Comparison of ENCODE assay signal across 1 cellular context in the genomic region with DNA sequence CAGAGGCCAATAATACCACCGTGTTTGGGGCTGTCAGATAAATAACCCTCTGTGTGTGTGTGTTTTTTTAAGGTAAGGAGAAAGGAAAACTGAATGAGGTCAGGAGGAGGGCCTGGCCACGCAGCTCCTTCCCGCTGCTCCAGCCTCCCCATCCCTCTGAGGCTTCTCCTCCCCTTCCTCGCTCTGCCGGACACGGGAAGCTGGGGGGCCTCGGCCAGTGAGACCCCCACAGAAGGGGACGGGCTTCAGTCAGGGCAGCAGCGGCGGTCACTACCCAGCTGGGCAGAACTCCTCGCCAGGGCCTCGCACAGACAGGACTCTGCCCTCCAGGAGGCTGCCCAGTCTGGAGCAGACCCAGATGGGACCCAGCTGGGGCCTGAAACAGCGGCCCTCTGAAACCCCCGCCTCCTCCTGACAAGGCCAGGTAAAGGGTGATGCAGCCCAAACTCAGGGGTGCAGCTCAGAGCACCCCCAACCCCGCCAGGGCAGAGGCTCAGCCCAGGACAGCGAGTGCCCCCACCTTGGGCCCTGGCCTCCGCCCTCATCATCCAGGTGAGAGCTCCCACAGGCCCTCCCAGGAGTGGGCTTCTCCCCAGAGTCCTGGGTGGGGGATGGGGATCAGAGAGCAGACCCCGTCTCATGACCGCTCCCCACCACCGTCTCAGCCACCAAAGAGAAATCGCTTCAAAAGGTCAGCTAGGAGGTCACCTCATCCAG.
TF ChIP-seq lines count a peak whose summit lies in the region.

No MANE protein-coding gene starts in this region.

TF ChIP-seq in HepG2, 621 proteins besides CTCF, POLR2A, EP300 and RAD21 (continues in another document):
- TF ChIP-seq SP1 (IDR thresholded peaks at IDR 0.05) = no peak
- TF ChIP-seq SP1 (CRISPR knock-in tag; IDR thresholded peaks at IDR 0.05) = no peak
- no peak for TF ChIP-seq EEA1 (CRISPR knock-in tag; IDR thresholded peaks at IDR 0.05; ENCODE audit: borderline replicate concordance)
- peak; percentile 92 for TF ChIP-seq EZH2 (conservative IDR thresholded peaks at IDR 0.05; ENCODE audit: low read depth, low read length)
- 0 out of 2 replicates have a peak, but pooled peaks have one; percentile 1 for TF ChIP-seq ZNF331 (CRISPR knock-in tag; IDR thresholded peaks at IDR 0.05)
- no peak for TF ChIP-seq ZNF251 (CRISPR knock-in tag; IDR thresholded peaks at IDR 0.05)
- TF ChIP-seq NFE2L2 (IDR thresholded peaks at IDR 0.05; ENCODE audit: low read length) = no peak
- TF ChIP-seq ERF (CRISPR knock-in tag; IDR thresholded peaks at IDR 0.05) = no peak
- 0 out of 2 replicates have a peak, but pooled peaks have one; percentile 6 for TF ChIP-seq TAF1 (CRISPR knock-in tag; IDR thresholded peaks at IDR 0.05)
- TF ChIP-seq ZBTB21 (CRISPR knock-in tag; IDR thresholded peaks at IDR 0.05) = no peak
- TF ChIP-seq, protein P1, sequence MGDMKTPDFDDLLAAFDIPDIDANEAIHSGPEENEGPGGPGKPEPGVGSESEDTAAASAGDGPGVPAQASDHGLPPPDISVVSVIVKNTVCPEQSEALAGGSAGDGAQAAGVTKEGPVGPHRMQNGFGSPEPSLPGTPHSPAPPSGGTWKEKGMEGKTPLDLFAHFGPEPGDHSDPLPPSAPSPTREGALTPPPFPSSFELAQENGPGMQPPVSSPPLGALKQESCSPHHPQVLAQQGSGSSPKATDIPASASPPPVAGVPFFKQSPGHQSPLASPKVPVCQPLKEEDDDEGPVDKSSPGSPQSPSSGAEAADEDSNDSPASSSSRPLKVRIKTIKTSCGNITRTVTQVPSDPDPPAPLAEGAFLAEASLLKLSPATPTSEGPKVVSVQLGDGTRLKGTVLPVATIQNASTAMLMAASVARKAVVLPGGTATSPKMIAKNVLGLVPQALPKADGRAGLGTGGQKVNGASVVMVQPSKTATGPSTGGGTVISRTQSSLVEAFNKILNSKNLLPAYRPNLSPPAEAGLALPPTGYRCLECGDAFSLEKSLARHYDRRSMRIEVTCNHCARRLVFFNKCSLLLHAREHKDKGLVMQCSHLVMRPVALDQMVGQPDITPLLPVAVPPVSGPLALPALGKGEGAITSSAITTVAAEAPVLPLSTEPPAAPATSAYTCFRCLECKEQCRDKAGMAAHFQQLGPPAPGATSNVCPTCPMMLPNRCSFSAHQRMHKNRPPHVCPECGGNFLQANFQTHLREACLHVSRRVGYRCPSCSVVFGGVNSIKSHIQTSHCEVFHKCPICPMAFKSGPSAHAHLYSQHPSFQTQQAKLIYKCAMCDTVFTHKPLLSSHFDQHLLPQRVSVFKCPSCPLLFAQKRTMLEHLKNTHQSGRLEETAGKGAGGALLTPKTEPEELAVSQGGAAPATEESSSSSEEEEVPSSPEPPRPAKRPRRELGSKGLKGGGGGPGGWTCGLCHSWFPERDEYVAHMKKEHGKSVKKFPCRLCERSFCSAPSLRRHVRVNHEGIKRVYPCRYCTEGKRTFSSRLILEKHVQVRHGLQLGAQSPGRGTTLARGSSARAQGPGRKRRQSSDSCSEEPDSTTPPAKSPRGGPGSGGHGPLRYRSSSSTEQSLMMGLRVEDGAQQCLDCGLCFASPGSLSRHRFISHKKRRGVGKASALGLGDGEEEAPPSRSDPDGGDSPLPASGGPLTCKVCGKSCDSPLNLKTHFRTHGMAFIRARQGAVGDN (CRISPR knock-in tag; IDR thresholded peaks at IDR 0.05) = 0 out of 2 replicates have a peak, but pooled peaks have one; percentile 26
- TF ChIP-seq, protein P2, sequence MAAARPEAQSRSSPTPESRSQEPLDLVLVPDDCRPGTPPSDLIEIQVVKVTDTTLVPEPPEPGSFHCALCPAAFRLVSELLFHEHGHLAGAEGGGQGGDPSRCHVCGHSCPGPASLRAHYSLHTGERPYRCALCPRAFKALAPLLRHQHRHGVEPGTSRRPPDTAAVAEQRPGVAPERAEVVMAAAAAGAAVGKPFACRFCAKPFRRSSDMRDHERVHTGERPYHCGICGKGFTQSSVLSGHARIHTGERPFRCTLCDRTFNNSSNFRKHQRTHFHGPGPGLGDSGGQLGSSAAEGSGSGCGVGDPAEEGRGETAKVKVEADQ (CRISPR knock-in tag; IDR thresholded peaks at IDR 0.05; ENCODE audit: borderline replicate concordance) = no peak
- no peak for TF ChIP-seq HNRNPUL1 (IDR thresholded peaks at IDR 0.05; ENCODE audit: low read depth, low read length)
- TF ChIP-seq ZNF512 (CRISPR knock-in tag; IDR thresholded peaks at IDR 0.05) = no peak
- TF ChIP-seq ARID5B (CRISPR knock-in tag; IDR thresholded peaks at IDR 0.05) = no peak
- TF ChIP-seq TRIM24 (CRISPR knock-in tag; IDR thresholded peaks at IDR 0.05) = no peak
- TF ChIP-seq ATF7 (IDR thresholded peaks at IDR 0.05) = no peak
- TF ChIP-seq ATF7 (CRISPR knock-in tag; IDR thresholded peaks at IDR 0.05) = no peak
- no peak for TF ChIP-seq TBL1XR1 (IDR thresholded peaks at IDR 0.05; ENCODE audit: borderline replicate concordance, low read length, partially characterized antibody)
- 0 out of 2 replicates have a peak, but pooled peaks have one; percentile 44 for TF ChIP-seq AHR (CRISPR knock-in tag; IDR thresholded peaks at IDR 0.05)
- TF ChIP-seq TBP (CRISPR knock-in tag; IDR thresholded peaks at IDR 0.05) = no peak
- TF ChIP-seq HMG20B (CRISPR knock-in tag; conservative IDR thresholded peaks at IDR 0.05) = no peak
- TF ChIP-seq ZBTB3 (CRISPR knock-in tag; IDR thresholded peaks at IDR 0.05; ENCODE audit: borderline replicate concordance, low read depth) = no peak
- no peak for TF ChIP-seq ZNF788 (CRISPR knock-in tag; IDR thresholded peaks at IDR 0.05; ENCODE audit: borderline replicate concordance)
- no peak for TF ChIP-seq SRF (IDR thresholded peaks at IDR 0.05; ENCODE audit: low read depth, low read length)
- TF ChIP-seq XRCC5 (optimal IDR thresholded peaks at IDR 0.05; ENCODE audit: low read length) = peak; percentile 4
- no peak for TF ChIP-seq ZNF441 (CRISPR knock-in tag; IDR thresholded peaks at IDR 0.05; ENCODE audit: borderline replicate concordance)
- TF ChIP-seq TFDP2 (CRISPR knock-in tag; IDR thresholded peaks at IDR 0.05) = no peak
- TF ChIP-seq ZNF44 (CRISPR knock-in tag; IDR thresholded peaks at IDR 0.05) = no peak
- TF ChIP-seq, protein P3, sequence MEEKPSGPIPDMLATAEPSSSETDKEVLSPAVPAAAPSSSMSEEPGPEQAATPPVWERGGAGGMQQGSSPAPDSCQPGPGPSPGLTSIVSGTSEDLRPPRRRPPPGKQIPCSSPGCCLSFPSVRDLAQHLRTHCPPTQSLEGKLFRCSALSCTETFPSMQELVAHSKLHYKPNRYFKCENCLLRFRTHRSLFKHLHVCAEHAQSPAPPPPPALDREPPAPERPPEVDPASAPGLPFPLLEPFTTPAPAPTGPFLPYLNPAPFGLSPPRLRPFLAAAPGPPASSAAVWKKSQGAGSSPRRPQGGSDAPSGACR (CRISPR knock-in tag; IDR thresholded peaks at IDR 0.05) = no peak
- no peak for TF ChIP-seq ZSCAN25 (CRISPR knock-in tag; IDR thresholded peaks at IDR 0.05)
- TF ChIP-seq HNRNPL (IDR thresholded peaks at IDR 0.05; ENCODE audit: low read depth, low read length) = peak; percentile 43
- TF ChIP-seq ZNF136 (CRISPR knock-in tag; IDR thresholded peaks at IDR 0.05; ENCODE audit: low read depth) = no peak
- TF ChIP-seq ELF3 (CRISPR knock-in tag; IDR thresholded peaks at IDR 0.05) = no peak
- no peak for TF ChIP-seq FOXM1 (CRISPR knock-in tag; IDR thresholded peaks at IDR 0.05)
- no peak for TF ChIP-seq TOPORS (CRISPR knock-in tag; IDR thresholded peaks at IDR 0.05)
- TF ChIP-seq AHDC1 (CRISPR knock-in tag; IDR thresholded peaks at IDR 0.05; ENCODE audit: borderline replicate concordance) = no peak
- TF ChIP-seq, protein P4, sequence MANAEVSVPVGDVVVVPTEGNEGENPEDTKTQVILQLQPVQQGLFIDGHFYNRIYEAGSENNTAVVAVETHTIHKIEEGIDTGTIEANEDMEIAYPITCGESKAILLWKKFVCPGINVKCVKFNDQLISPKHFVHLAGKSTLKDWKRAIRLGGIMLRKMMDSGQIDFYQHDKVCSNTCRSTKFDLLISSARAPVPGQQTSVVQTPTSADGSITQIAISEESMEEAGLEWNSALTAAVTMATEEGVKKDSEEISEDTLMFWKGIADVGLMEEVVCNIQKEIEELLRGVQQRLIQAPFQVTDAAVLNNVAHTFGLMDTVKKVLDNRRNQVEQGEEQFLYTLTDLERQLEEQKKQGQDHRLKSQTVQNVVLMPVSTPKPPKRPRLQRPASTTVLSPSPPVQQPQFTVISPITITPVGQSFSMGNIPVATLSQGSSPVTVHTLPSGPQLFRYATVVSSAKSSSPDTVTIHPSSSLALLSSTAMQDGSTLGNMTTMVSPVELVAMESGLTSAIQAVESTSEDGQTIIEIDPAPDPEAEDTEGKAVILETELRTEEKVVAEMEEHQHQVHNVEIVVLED (CRISPR knock-in tag; IDR thresholded peaks at IDR 0.05; ENCODE audit: borderline replicate concordance) = no peak
- TF ChIP-seq ZFY (CRISPR knock-in tag; IDR thresholded peaks at IDR 0.05) = no peak; the same call in 1 of the 2 replicates
